ENCODE assay signal across 25 cellular contexts in genomic region chr2:119156105-119156890, GRCh38. TPM values are rescaled to one million over a fixed set of nuclear protein-coding genes. Genes with fewer than 3 reads are reported as not detected.
A peak's percentile ranks its signal among the peaks of the same experiment; 100 is the strongest.
DNase-seq lines count a peak whose midpoint lies in the region; ATAC-seq and TF ChIP-seq lines count a peak whose summit lies in the region.
"Had no signal": no experiment of that assay in that cellular context is flagged by ENCODE, and none has a peak within 500 bp of the region (broad histone marks: within the 10 kb centered on the region; RNA-seq: fewer than 3 reads in every experiment).

No MANE protein-coding gene starts in this region.

- peak overlapping the region; percentile 4 to 39; a peak in 3 of 4 replicates for H3K4me3 ChIP-seq in Panc1 (ENCODE audit: low read depth in 2 of 2, low read length in 2 of 2)
- peak overlapping the region; percentile 63 for H3K4me3 ChIP-seq in endodermal cell (ENCODE audit: low read length)
- H3K4me3 ChIP-seq in thoracic aorta = peak overlapping the region; percentile 7
- H3K4me3 ChIP-seq: gastroesophageal sphincter had no signal

- in situ Hi-C loops in Panc1 (cut with HindIII; ENCODE audit: low pct_unique_long_range_greater_than_20kb, low sequenced_read_pairs) = no loop called here

- CTCF ChIA-PET in Panc1 (lab: Charles Lee) = interaction anchor here (0.5 kb wide), 1 partner anchor 37 kb away, joined by 3 read pairs; no protein-coding TSS in a partner anchor

- no peak for TF ChIP-seq CTCF in Panc1 (IDR thresholded peaks at IDR 0.05)
- no peak for TF ChIP-seq CTCF in endodermal cell (conservative IDR thresholded peaks at IDR 0.05)
- TF ChIP-seq CTCF in thoracic aorta (IDR thresholded peaks at IDR 0.05) = no peak

- BruUV-seq in Panc1 (replicated peaks; lab: Mats Ljungman, UMichigan) = no TSS peak

- no peaks in the 10 kb centered on the region; the same call in 1 of the 2 replicates for H3K4me1 ChIP-seq in Panc1 (ENCODE audit: control insufficient read depth, insufficient read depth, low read length)
- peaks cover 2% of the 10 kb centered on the region for H3K4me1 ChIP-seq in endodermal cell (ENCODE audit: control insufficient read depth, insufficient read depth, low read length)
- peaks cover 0 to 10% of the 10 kb centered on the region in 2 donors for H3K4me1 ChIP-seq in thoracic aorta (ENCODE audit: control insufficient read depth in 1 of 2, low read depth in 2 of 2)

- POLR2A ChIA-PET in Panc1 (lab: Charles Lee) = no interaction called here

- H3K9me3 ChIP-seq in Panc1 (ENCODE audit: control insufficient read depth, insufficient read depth, low read depth, low read length) (no peaks in the 10 kb centered on the region), endodermal cell (ENCODE audit: control insufficient read depth, low read length) (no peaks in the 10 kb centered on the region), thoracic aorta (no peaks in the 10 kb centered on the region)
- H3K9me3 ChIP-seq: gastroesophageal sphincter, neutrophil had no signal

- H3K36me3 ChIP-seq in Panc1 (ENCODE audit: control insufficient read depth, insufficient read depth, low read length) = no peaks in the 10 kb centered on the region
- no peaks in the 10 kb centered on the region for H3K36me3 ChIP-seq in endodermal cell (ENCODE audit: control insufficient read depth, insufficient read depth, low read length)
- no peaks in the 10 kb centered on the region for H3K36me3 ChIP-seq in thoracic aorta
- H3K36me3 ChIP-seq: gastroesophageal sphincter, neutrophil had no signal

- peaks cover 18% of the 10 kb centered on the region for H3K4me1 Mint-ChIP-seq in endodermal cell

- peak; percentile 66 for ATAC-seq in Panc1
- no peak for ATAC-seq in thoracic aorta (ENCODE audit: insufficient number of reproducible peaks, low FRiP score, low read depth)
- ATAC-seq: gastroesophageal sphincter, sciatic nerve had no signal

- H3K9ac ChIP-seq in endodermal cell (ENCODE audit: extremely low read depth, low read length, poor library complexity, severe bottlenecking) = no peak overlapping the region

- 6 to 7% methylated on average over 22 to 40 of the region's 40 CpGs for WGBS in endodermal cell (ENCODE audit: insufficient coverage in 1 of 2, insufficient read length in 1 of 2), 2 experiments

- no peak overlapping the region for H3K27ac Mint-ChIP-seq in endodermal cell
- H3K27ac Mint-ChIP-seq: T-helper 1 cell treated with Interleukin-12 subunit alpha and Interleukin-12 subunit beta and Interleukin-4 antibody, amounts not matched to agents 30 μg/mL and 1 μg/mL, for 36 hours had no signal

- H3K27me3 Mint-ChIP-seq in endodermal cell (ENCODE audit: insufficient read depth) = peaks cover 85% of the 10 kb centered on the region

- peak overlapping the region; percentile 59 for H3K4me3 Mint-ChIP-seq in endodermal cell
- H3K4me3 Mint-ChIP-seq: T-helper 1 cell treated with Interleukin-12 subunit alpha and Interleukin-12 subunit beta and Interleukin-4 antibody, amounts not matched to agents 30 μg/mL and 1 μg/mL, for 36 hours had no signal

- H3K27me3 ChIP-seq in Panc1 (ENCODE audit: control insufficient read depth, insufficient read depth, low read length) (peaks cover 19% of the 10 kb centered on the region), endodermal cell (ENCODE audit: control insufficient read depth, insufficient read depth, low read length, poor library complexity, severe bottlenecking) (peaks cover 95% of the 10 kb centered on the region), thoracic aorta (replicated peaks; ENCODE audit: insufficient read depth) (peaks cover 3% of the 10 kb centered on the region)

- no peaks in the 10 kb centered on the region for H3K36me3 Mint-ChIP-seq in endodermal cell (ENCODE audit: low read depth)

- intact Hi-C loops in Panc1 (cut with micrococcal nuclease; ENCODE audit: unreplicated experiment) = no loop called here

- H3K27ac ChIP-seq in Panc1 (ENCODE audit: low read length) (no peak overlapping the region), endodermal cell (ENCODE audit: low read depth, low read length) (no peak overlapping the region), thoracic aorta (no peak overlapping the region)
- H3K27ac ChIP-seq: gastroesophageal sphincter, neutrophil had no signal

- no peaks in the 10 kb centered on the region for H3K9me3 Mint-ChIP-seq in endodermal cell
- H3K9me3 Mint-ChIP-seq: T-helper 1 cell treated with Interleukin-12 subunit alpha and Interleukin-12 subunit beta and Interleukin-4 antibody, amounts not matched to agents 30 μg/mL and 1 μg/mL, for 36 hours had no signal

- no peak for DNase-seq in Panc1 (ENCODE audit: low read depth, low spot score)
- peak; percentile 84 for DNase-seq in endodermal cell
- DNase-seq in left kidney (ENCODE audit: low read depth, low spot score) = peak; percentile 3
- DNase-seq in thoracic aorta (ENCODE audit: low spot score) = no peak
- no peak for DNase-seq in NK-92 (lab: John Stamatoyannopoulos, UW; ENCODE audit: unreplicated experiment)
- DNase-seq in stimulated activated CD4-positive, alpha-beta T cell treated with anti-CD3 and anti-CD28 coated beads, Interleukin-4, amount 100 ng/mL, for 24 hours = no peak
- no peak for DNase-seq in dermis blood vessel endothelial cell
- DNase-seq: activated gamma-delta T cell; AML-193; amniotic stem cell; Calu3; midbrain; NCI-H1694 treated with DMSO at 0.1 percent for 48 hours; NCI-H226; NK-92 treated with Interleukin-12 subunit alpha and Interleukin-12 subunit beta, amount 100 ng/mL, for 24 hours; SHP77 treated with DMSO at 0.1 percent for 48 hours; stimulated activated CD4-positive, alpha-beta T cell treated with anti-CD3 and anti-CD28 coated beads, Interleukin-2, amount 100 ng/mL, for 24 hours had no signal

RNA-seq across cellular contexts. Expression of gene C1QL2, which starts 2.3 kb away (rescaled TPM):
- total RNA-seq in Panc1 (2021; ENCODE audit: unreplicated experiment) (not detected), endodermal cell (not detected), thoracic aorta (not detected), dermis blood vessel endothelial cell (not detected in 2 replicates)
- polyA plus RNA-seq in Panc1 (2012; ENCODE audit: insufficient read length) = not detected
- polyA plus RNA-seq in endodermal cell (2013, experiment 1 of 2) = not detected
- polyA plus RNA-seq in endodermal cell (2013, experiment 2 of 2) = not detected
- total RNA-seq: Calu3, chondrocyte, gastroesophageal sphincter, kidney epithelial cell, M059J, sciatic nerve, subcutaneous adipose tissue had no signal

Comparison
In these comparisons a context has a peak if more than half of its experiments do, and no peak if none do; other contexts are left out.
1. DNase-seq: peak in endodermal cell (single experiment) and left kidney (single experiment); none in Panc1 (single experiment), thoracic aorta (single experiment), NK-92 (single experiment), stimulated activated CD4-positive, alpha-beta T cell treated with anti-CD3 and anti-CD28 coated beads, Interleukin-4, amount 100 ng/mL, for 24 hours (single experiment) and dermis blood vessel endothelial cell (single experiment).
2. H3K4me3 ChIP-seq: peak in every context shown above with its lines; median percentile 63 in endodermal cell; 22 in Panc1; 7 in thoracic aorta.